Comparison of ENCODE assay signal across 10 cellular contexts in the genomic region with DNA sequence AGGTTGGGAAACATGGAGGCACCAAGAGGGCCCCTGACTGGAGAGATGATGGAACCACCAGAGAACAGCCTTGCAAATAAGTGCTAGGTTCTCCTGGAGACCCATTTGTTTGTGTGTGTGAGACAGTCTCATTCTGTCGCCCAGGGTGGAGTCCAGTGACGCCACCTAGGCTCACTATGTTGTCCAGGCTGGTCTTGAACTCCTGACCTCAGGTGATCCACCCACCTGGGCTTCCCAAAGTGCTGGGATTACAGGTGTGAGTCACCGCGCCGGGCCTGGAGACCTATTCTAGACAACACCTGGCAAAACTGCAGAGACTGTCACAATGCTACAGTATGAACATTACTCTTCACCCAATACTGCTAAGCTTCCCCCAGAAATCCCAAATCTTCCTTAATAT. TPM values are rescaled to one million over a fixed set of nuclear protein-coding genes. Genes with fewer than 3 reads are reported as not detected.
DNase-seq lines count a peak whose midpoint lies in the region; ATAC-seq and TF ChIP-seq lines count a peak whose summit lies in the region.
"Had no signal": no experiment of that assay in that cellular context is flagged by ENCODE, and none has a peak within 500 bp of the region (broad histone marks: within the 10 kb centered on the region; RNA-seq: fewer than 3 reads in every experiment).

No MANE protein-coding gene starts in this region.

- DNase-seq in T-helper 1 cell (no peak), glutamatergic neuron (no peak), ureter (ENCODE audit: low spot score) (no peak)
- peak; percentile 13 for DNase-seq in activated CD4-positive, alpha-beta memory T cell treated with anti-CD3 and anti-CD28 coated beads for 36 hours
- no peak for DNase-seq in effector CD8-positive, alpha-beta T cell (lab: John Stamatoyannopoulos, UW)
- DNase-seq: NCI-H1694 treated with DMSO at 0.1 percent for 48 hours had no signal

- peak overlapping the region; percentile 8 for H3K27ac Mint-ChIP-seq in T-helper 1 cell treated with Interleukin-12 subunit alpha and Interleukin-12 subunit beta and Interleukin-4 antibody, amounts not matched to agents 30 μg/mL and 1 μg/mL, for 36 hours
- H3K27ac Mint-ChIP-seq in activated CD4-positive, alpha-beta memory T cell treated with anti-CD3 and anti-CD28 coated beads for 36 hours: peak overlapping the region; percentile 49
- H3K27ac Mint-ChIP-seq in glutamatergic neuron (ENCODE audit: unreplicated experiment): peak overlapping the region; percentile 88

- CTCF ChIA-PET in activated CD4-positive, alpha-beta memory T cell treated with anti-CD3 and anti-CD28 coated beads for 36 hours (lab: Charles Lee): no interaction called here

- peak overlapping the region in 8 of 21 experiments; percentile 91 to 98 (median 96) for H3K27ac ChIP-seq in skin epidermis

- H3K27me3 Mint-ChIP-seq in T-helper 1 cell treated with Interleukin-12 subunit alpha and Interleukin-12 subunit beta and Interleukin-4 antibody, amounts not matched to agents 30 μg/mL and 1 μg/mL, for 36 hours (ENCODE audit: low read depth): no peaks in the 10 kb centered on the region
- H3K27me3 Mint-ChIP-seq in activated CD4-positive, alpha-beta memory T cell treated with anti-CD3 and anti-CD28 coated beads for 36 hours: no peaks in the 10 kb centered on the region
- H3K27me3 Mint-ChIP-seq in glutamatergic neuron (ENCODE audit: unreplicated experiment): peaks cover 2% of the 10 kb centered on the region

- no peaks in the 10 kb centered on the region for H3K9me3 Mint-ChIP-seq in T-helper 1 cell treated with Interleukin-12 subunit alpha and Interleukin-12 subunit beta and Interleukin-4 antibody, amounts not matched to agents 30 μg/mL and 1 μg/mL, for 36 hours
- H3K9me3 Mint-ChIP-seq in activated CD4-positive, alpha-beta memory T cell treated with anti-CD3 and anti-CD28 coated beads for 36 hours: no peaks in the 10 kb centered on the region
- peaks cover 2% of the 10 kb centered on the region for H3K9me3 Mint-ChIP-seq in glutamatergic neuron (ENCODE audit: unreplicated experiment)

- peak overlapping the region in 6 of 7 experiments; percentile 79 to 93 (median 92) for H3K4me3 ChIP-seq in skin epidermis

- peaks cover 8% of the 10 kb centered on the region for H3K36me3 Mint-ChIP-seq in T-helper 1 cell treated with Interleukin-12 subunit alpha and Interleukin-12 subunit beta and Interleukin-4 antibody, amounts not matched to agents 30 μg/mL and 1 μg/mL, for 36 hours (ENCODE audit: low read depth)
- peaks cover 6% of the 10 kb centered on the region for H3K36me3 Mint-ChIP-seq in activated CD4-positive, alpha-beta memory T cell treated with anti-CD3 and anti-CD28 coated beads for 36 hours
- no peaks in the 10 kb centered on the region for H3K36me3 Mint-ChIP-seq in glutamatergic neuron (ENCODE audit: unreplicated experiment)

- H3K4me1 Mint-ChIP-seq in T-helper 1 cell treated with Interleukin-12 subunit alpha and Interleukin-12 subunit beta and Interleukin-4 antibody, amounts not matched to agents 30 μg/mL and 1 μg/mL, for 36 hours (ENCODE audit: low read depth): peaks cover 12% of the 10 kb centered on the region
- peaks cover 27% of the 10 kb centered on the region for H3K4me1 Mint-ChIP-seq in activated CD4-positive, alpha-beta memory T cell treated with anti-CD3 and anti-CD28 coated beads for 36 hours (ENCODE audit: low read depth)
- peaks cover 5% of the 10 kb centered on the region for H3K4me1 Mint-ChIP-seq in glutamatergic neuron (ENCODE audit: low read depth, unreplicated experiment)

- H3K4me3 Mint-ChIP-seq in T-helper 1 cell treated with Interleukin-12 subunit alpha and Interleukin-12 subunit beta and Interleukin-4 antibody, amounts not matched to agents 30 μg/mL and 1 μg/mL, for 36 hours: peak overlapping the region; percentile 93
- H3K4me3 Mint-ChIP-seq in activated CD4-positive, alpha-beta memory T cell treated with anti-CD3 and anti-CD28 coated beads for 36 hours: peak overlapping the region; percentile 95
- H3K4me3 Mint-ChIP-seq in glutamatergic neuron (ENCODE audit: unreplicated experiment): peak overlapping the region; percentile 97

- POLR2A ChIA-PET in activated CD4-positive, alpha-beta memory T cell treated with anti-CD3 and anti-CD28 coated beads for 36 hours (lab: Charles Lee): no interaction called here

- no peak for ATAC-seq in HG03571 (IDR thresholded peaks at IDR 0.05; ENCODE audit: unreplicated experiment)

- intact Hi-C loops in activated CD4-positive, alpha-beta memory T cell treated with anti-CD3 and anti-CD28 coated beads for 36 hours (cut with micrococcal nuclease): no loop called here

- TF ChIP-seq CTCF in glutamatergic neuron (IDR thresholded peaks at IDR 0.05; ENCODE audit: partially characterized antibody, unreplicated experiment): no peak

RNA-seq across cellular contexts. Expression of a gene that starts 1.5 kb away (rescaled TPM):
- total RNA-seq in activated CD4-positive, alpha-beta memory T cell treated with anti-CD3 and anti-CD28 coated beads for 36 hours: 10 to 100 TPM; 78.4 to 93.2 TPM
- total RNA-seq in glutamatergic neuron (ENCODE audit: unreplicated experiment) (137 TPM), ureter (106 TPM)

RNA-seq across cellular contexts. Expression of a gene that starts 1.6 kb away (rescaled TPM):
- total RNA-seq in activated CD4-positive, alpha-beta memory T cell treated with anti-CD3 and anti-CD28 coated beads for 36 hours: under 1 TPM; 0.36 to 0.45 TPM
- total RNA-seq in glutamatergic neuron (ENCODE audit: unreplicated experiment) (not detected), ureter (2.5 TPM)

RNA-seq across cellular contexts. Expression of a gene that starts 20.9 kb away (rescaled TPM):
- 1 to 10 TPM; 1.1 to 1.5 TPM for total RNA-seq in activated CD4-positive, alpha-beta memory T cell treated with anti-CD3 and anti-CD28 coated beads for 36 hours
- not detected for total RNA-seq in glutamatergic neuron (ENCODE audit: unreplicated experiment)
- total RNA-seq in ureter: not detected
- total RNA-seq: tibial nerve had no signal

RNA-seq across cellular contexts. Expression of a gene that starts 31.0 kb away (rescaled TPM):
- 10 to 100 TPM; 49.6 to 57.7 TPM for total RNA-seq in activated CD4-positive, alpha-beta memory T cell treated with anti-CD3 and anti-CD28 coated beads for 36 hours
- total RNA-seq in glutamatergic neuron (ENCODE audit: unreplicated experiment): 24.7 TPM
- total RNA-seq in ureter: 31.4 TPM

RNA-seq across cellular contexts. Expression of a gene that starts 31.1 kb away (rescaled TPM):
- 10 to 100 TPM; 34.0 to 36.8 TPM for total RNA-seq in activated CD4-positive, alpha-beta memory T cell treated with anti-CD3 and anti-CD28 coated beads for 36 hours
- total RNA-seq in glutamatergic neuron (ENCODE audit: unreplicated experiment): 33.8 TPM
- 19.2 TPM for total RNA-seq in ureter

Comparison
In these comparisons a context has a peak if more than half of its experiments do, and no peak if none do; other contexts are left out.
1. H3K27ac Mint-ChIP-seq: peak in every context shown above with its lines; median percentile 88 in glutamatergic neuron; 49 in activated CD4-positive, alpha-beta memory T cell treated with anti-CD3 and anti-CD28 coated beads for 36 hours; 8 in T-helper 1 cell treated with Interleukin-12 subunit alpha and Interleukin-12 subunit beta and Interleukin-4 antibody, amounts not matched to agents 30 μg/mL and 1 μg/mL, for 36 hours.